In genomic region chr20:45959956-45960630, GRCh38 we compare ENCODE assay signal across 1 cellular context.
TF ChIP-seq lines count a peak whose summit lies in the region.

No MANE protein-coding gene starts in this region.

TF ChIP-seq in GM12878, 131 proteins besides CTCF, POLR2A, EP300 and RAD21 (continues in another document):
- TF ChIP-seq ZNF687 (IDR thresholded peaks at IDR 0.05) (0 out of 2 replicates have a peak, but pooled peaks have one; percentile 44), ZBTB40 (IDR thresholded peaks at IDR 0.05; ENCODE audit: borderline replicate concordance) (no peak), ASH2L (IDR thresholded peaks at IDR 0.05; ENCODE audit: borderline replicate concordance, low read depth) (no peak), RELB (IDR thresholded peaks at IDR 0.05; ENCODE audit: low read depth) (peak; percentile 73; the same call in 1 of the 2 replicates), NRF1 (conservative IDR thresholded peaks at IDR 0.05; ENCODE audit: low read depth, low read length) (no peak), RUNX3 (IDR thresholded peaks at IDR 0.05; ENCODE audit: low read length) (peak; percentile 87), TBL1XR1 (IDR thresholded peaks at IDR 0.05; ENCODE audit: low read depth, low read length) (no peak), HSF1 (IDR thresholded peaks at IDR 0.05; ENCODE audit: low read depth, low read length) (no peak), ZNF24 (IDR thresholded peaks at IDR 0.05) (no peak), BHLHE40 (IDR thresholded peaks at IDR 0.05; ENCODE audit: borderline replicate concordance in 1 of 2, low read depth in 2 of 2, low read length in 1 of 2) (peak; percentile 59 to 81; a peak in 3 of 4 replicates), PAX5 (IDR thresholded peaks at IDR 0.05; ENCODE audit: borderline replicate concordance, low read depth, low read length) (0 out of 2 replicates have a peak, but pooled peaks have one; percentile 57), MAX (IDR thresholded peaks at IDR 0.05; ENCODE audit: low read depth, low read length) (no peak), KAT2A (conservative IDR thresholded peaks at IDR 0.05; ENCODE audit: control insufficient read depth, low read depth, low read length) (no peak), SUPT20H (IDR thresholded peaks at IDR 0.05; ENCODE audit: borderline replicate concordance, control insufficient read depth, low read depth, low read length) (no peak), RB1 (IDR thresholded peaks at IDR 0.05; ENCODE audit: borderline replicate concordance) (no peak; the same call in 1 of the 2 replicates), BACH1 (IDR thresholded peaks at IDR 0.05; ENCODE audit: borderline replicate concordance) (peak; percentile 61; the same call in 1 of the 2 replicates), TCF12 (IDR thresholded peaks at IDR 0.05; ENCODE audit: low read depth, low read length) (peak; percentile 84), NKRF (conservative IDR thresholded peaks at IDR 0.05) (no peak), YY1 (IDR thresholded peaks at IDR 0.05; ENCODE audit: low read depth, low read length) (no peak), PRDM15 (CRISPR knock-in tag; IDR thresholded peaks at IDR 0.05) (no peak), IKZF2 (IDR thresholded peaks at IDR 0.05) (peak; percentile 75 to 79; a peak in 3 of 4 replicates), CBFB (IDR thresholded peaks at IDR 0.05; ENCODE audit: low read depth) (0 out of 2 replicates have a peak, but pooled peaks have one; percentile 51), HDAC2 (IDR thresholded peaks at IDR 0.05) (no peak), ATF2 (IDR thresholded peaks at IDR 0.05; ENCODE audit: low read length) (no peak), SP1 (IDR thresholded peaks at IDR 0.05; ENCODE audit: low read depth, low read length) (peak; percentile 41), MLLT1 (IDR thresholded peaks at IDR 0.05) (peak; percentile 54), CREM (IDR thresholded peaks at IDR 0.05; ENCODE audit: low read depth) (peak; percentile 34; the same call in 1 of the 2 replicates), RFX5 (IDR thresholded peaks at IDR 0.05; ENCODE audit: low read depth, low read length) (no peak), BMI1 (IDR thresholded peaks at IDR 0.05; ENCODE audit: borderline replicate concordance) (no peak), USF2 (IDR thresholded peaks at IDR 0.05; ENCODE audit: borderline replicate concordance, low read depth, low read length) (no peak), PAX8 (IDR thresholded peaks at IDR 0.05) (no peak), MEF2B (IDR thresholded peaks at IDR 0.05; ENCODE audit: partially characterized antibody, poor library complexity, severe bottlenecking) (peak; percentile 99)
